ENCODE assay signal across 12 cellular contexts in the genomic region with DNA sequence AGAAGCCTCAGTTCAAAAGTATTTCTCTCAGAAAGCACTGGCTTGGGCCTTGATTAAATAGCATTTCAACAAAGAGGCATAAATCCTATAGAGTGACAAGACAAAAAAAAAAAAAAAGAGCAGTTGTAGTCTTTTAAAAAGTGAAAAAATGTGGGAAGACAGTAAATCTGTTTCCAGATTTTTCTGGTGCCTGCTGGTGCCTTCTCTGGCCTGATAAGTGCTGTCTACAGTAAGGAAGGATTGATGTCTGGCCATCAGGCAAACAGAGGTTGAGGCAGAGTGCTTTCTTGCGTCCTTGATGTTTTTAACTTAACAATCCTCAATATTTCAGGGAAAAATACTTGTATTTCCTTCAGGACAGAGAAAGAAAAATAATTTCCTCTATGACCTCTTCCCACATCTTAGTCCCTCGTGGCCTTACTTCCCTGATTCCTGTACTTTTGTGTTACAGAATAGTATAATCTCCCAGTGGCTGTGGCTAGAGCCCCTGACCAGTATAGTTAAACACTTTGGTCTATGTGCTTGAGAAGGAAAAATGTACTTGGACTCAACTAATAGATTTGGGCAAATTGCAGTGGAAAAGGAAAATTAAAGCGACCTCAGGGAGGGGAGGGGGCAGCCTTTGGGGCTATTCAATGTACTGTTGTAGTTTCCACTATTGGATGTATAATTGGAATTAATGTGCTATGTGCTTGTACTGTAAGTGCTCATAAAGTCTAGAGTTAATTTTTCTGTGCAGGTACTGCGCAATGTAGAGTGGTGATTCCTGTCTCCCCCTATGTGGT.
DNase-seq lines count a peak whose midpoint lies in the region; ATAC-seq, FAIRE-seq and TF ChIP-seq lines count a peak whose summit lies in the region.
"Had no signal": no experiment of that assay in that cellular context is flagged by ENCODE, and none has a peak within 500 bp of the region (broad histone marks: within the 10 kb centered on the region; RNA-seq: fewer than 3 reads in every experiment).

No MANE protein-coding gene starts in this region.

- H3K27me3 ChIP-seq in colonic mucosa (no peaks in the 10 kb centered on the region), osteoblast (ENCODE audit: insufficient read depth, low read length) (no peaks in the 10 kb centered on the region)
- H3K27me3 ChIP-seq: sigmoid colon, suprapubic skin had no signal

- TF ChIP-seq POLR2A in GM12892 (IDR thresholded peaks at IDR 0.05; ENCODE audit: low read depth, low read length) = no peak

- peak; percentile 9 for ATAC-seq in GM19035 (IDR thresholded peaks at IDR 0.05; ENCODE audit: unreplicated experiment)
- peak; percentile 15 for ATAC-seq in HG03432 (IDR thresholded peaks at IDR 0.05; ENCODE audit: unreplicated experiment)

- FAIRE-seq in GM12892 (lab: Jason Lieb, UNC) = no peak

- H3K9ac ChIP-seq in colonic mucosa (ENCODE audit: low read depth in 2 of 2, low read length in 2 of 2) = no peak overlapping the region

- peak overlapping the region; percentile 40 for H2AFZ ChIP-seq in osteoblast (ENCODE audit: low read length)

- H3K4me3 ChIP-seq in colonic mucosa (no peak overlapping the region), osteoblast (ENCODE audit: insufficient read depth, low read length) (no peak overlapping the region)
- H3K4me3 ChIP-seq: sigmoid colon, suprapubic skin had no signal

- H3K36me3 ChIP-seq in colonic mucosa (no peaks in the 10 kb centered on the region), osteoblast (ENCODE audit: insufficient read depth, low read length) (no peaks in the 10 kb centered on the region)
- H3K36me3 ChIP-seq: sigmoid colon, suprapubic skin had no signal

- no peak for DNase-seq in colonic mucosa
- DNase-seq in osteoblast (ENCODE audit: insufficient read length, low spot score, missing footprints) = no peak
- no peak for DNase-seq in kidney tubule cell (ENCODE audit: low spot score)
- DNase-seq in DMS79 treated with DMSO at 0.1 percent for 48 hours (lab: John Stamatoyannopoulos, UW) = no peak
- DNase-seq in NCI-H2081 treated with DMSO at 0.1 percent for 48 hours (lab: John Stamatoyannopoulos, UW) = no peak
- DNase-seq in GM12892 (ENCODE audit: insufficient read length) = no peak
- DNase-seq: stimulated activated CD4-positive, alpha-beta T cell treated with anti-CD3 and anti-CD28 coated beads, Interleukin-4, amount 100 ng/mL, for 24 hours had no signal

- no peaks in the 10 kb centered on the region for H4K20me1 ChIP-seq in osteoblast (ENCODE audit: insufficient read depth, low read length)

- H3K4me1 ChIP-seq in colonic mucosa = no peaks in the 10 kb centered on the region
- H3K4me1 ChIP-seq in osteoblast (ENCODE audit: insufficient read depth, low read length) = peaks cover 5% of the 10 kb centered on the region

- H3K4me2 ChIP-seq in osteoblast (ENCODE audit: insufficient read depth, low read length) = peak overlapping the region; percentile 65

- H3K9me3 ChIP-seq in colonic mucosa (no peaks in the 10 kb centered on the region), osteoblast (ENCODE audit: low read depth, low read length) (no peaks in the 10 kb centered on the region)
- H3K9me3 ChIP-seq: sigmoid colon, suprapubic skin had no signal

- H3K79me2 ChIP-seq in osteoblast (ENCODE audit: insufficient read depth, low read length) = no peaks in the 10 kb centered on the region

- no peak for TF ChIP-seq CTCF in colonic mucosa (IDR thresholded peaks at IDR 0.05)
- no peak for TF ChIP-seq CTCF in osteoblast (IDR thresholded peaks at IDR 0.05; ENCODE audit: extremely low read depth, low read depth, low read length)

- intact Hi-C loops in colonic mucosa (cut with DNase I) = loop anchor here (5.0 kb wide), 1 partner anchor 772 kb away; no protein-coding TSS in a partner anchor

- H3K27ac ChIP-seq in colonic mucosa (peak overlapping the region; percentile 79), osteoblast (ENCODE audit: low read depth, low read length) (no peak overlapping the region)
- H3K27ac ChIP-seq: HL-60, sigmoid colon, suprapubic skin had no signal
